Comparison of ENCODE assay signal across 22 cellular contexts in the genomic region with DNA sequence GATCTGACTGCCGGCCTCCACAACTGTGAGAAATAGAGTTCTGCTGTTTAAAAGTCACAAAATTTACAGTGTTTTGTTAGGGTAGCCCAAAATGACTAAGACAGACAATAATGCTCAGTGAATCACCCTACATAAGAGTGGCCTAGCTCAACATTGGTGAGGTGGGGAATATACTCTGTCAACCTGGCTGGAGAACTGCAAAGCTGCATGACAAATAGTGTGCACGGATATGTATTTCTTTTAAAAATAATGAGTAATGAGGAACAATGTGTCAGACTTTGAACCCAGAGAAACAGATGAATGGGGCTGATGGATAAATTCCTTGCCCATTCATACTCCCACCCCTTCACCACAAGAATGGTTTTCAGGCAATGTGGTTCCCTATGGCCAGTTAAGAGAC.
A peak's percentile ranks its signal among the peaks of the same experiment; 100 is the strongest.
DNase-seq lines count a peak whose midpoint lies in the region; ATAC-seq and TF ChIP-seq lines count a peak whose summit lies in the region.
"Had no signal": no experiment of that assay in that cellular context is flagged by ENCODE, and none has a peak within 500 bp of the region (broad histone marks: within the 10 kb centered on the region; RNA-seq: fewer than 3 reads in every experiment).

No MANE protein-coding gene starts in this region.

- no peaks in the 10 kb centered on the region for H3K4me1 ChIP-seq in Caco-2
- H3K4me1 ChIP-seq: esophagus squamous epithelium, right lobe of liver, tibial nerve had no signal

- TF ChIP-seq CTCF in Caco-2 (IDR thresholded peaks at IDR 0.05; ENCODE audit: insufficient read depth in 1 of 2, low read depth in 1 of 2, low read length in 1 of 2, severe bottlenecking in 1 of 2, unreplicated experiment in 1 of 2) (no peak), WERI-Rb-1 (IDR thresholded peaks at IDR 0.05; ENCODE audit: low read depth, low read length) (no peak)

- H3K4me1 Mint-ChIP-seq in activated CD4-positive, alpha-beta T cell treated with anti-CD3 and anti-CD28 coated beads for 36 hours, result no peaks in the 10 kb centered on the region
- H3K4me1 Mint-ChIP-seq in Caco-2 (ENCODE audit: low read depth, unreplicated experiment), result no peaks in the 10 kb centered on the region
- H3K4me1 Mint-ChIP-seq: stimulated activated naive CD8-positive, alpha-beta T cell treated with anti-CD3 and anti-CD28 coated beads, Interleukin-15, amount 100 ng/mL, for 72 hours had no signal

- H3K27me3 ChIP-seq in Caco-2 (replicated peaks; ENCODE audit: control insufficient read depth, insufficient read depth, low read length) (no peaks in the 10 kb centered on the region), WERI-Rb-1 (ENCODE audit: insufficient read depth, low read depth, severe bottlenecking) (no peaks in the 10 kb centered on the region)
- H3K27me3 ChIP-seq: esophagus squamous epithelium, right lobe of liver, tibial nerve had no signal

- POLR2A ChIA-PET in activated CD4-positive, alpha-beta T cell treated with anti-CD3 and anti-CD28 coated beads for 36 hours (lab: Charles Lee), result no interaction called here
- POLR2A ChIA-PET in Caco-2 (lab: Charles Lee), result no interaction called here

- H3K36me3 ChIP-seq in Caco-2 (ENCODE audit: control insufficient read depth, insufficient read depth, low read length) (no peaks in the 10 kb centered on the region), WERI-Rb-1 (no peaks in the 10 kb centered on the region)
- H3K36me3 ChIP-seq: esophagus squamous epithelium, right lobe of liver, tibial nerve had no signal

- H3K9me3 ChIP-seq in Caco-2, result no peaks in the 10 kb centered on the region
- peaks cover 8% of the 10 kb centered on the region for H3K9me3 ChIP-seq in WERI-Rb-1 (ENCODE audit: severe bottlenecking)
- H3K9me3 ChIP-seq: esophagus squamous epithelium, right lobe of liver had no signal

- DNase-seq in Daoy (ENCODE audit: low read depth) (peak; percentile 55), HT1080 (ENCODE audit: low read depth) (peak; percentile 92), astrocyte of the hippocampus (ENCODE audit: low read depth, low spot score) (peak; percentile 23), kidney tubule cell (ENCODE audit: low spot score) (peak; percentile 1), Caco-2 (no peak), RPMI8226 (no peak), WERI-Rb-1 (no peak)
- no peak for DNase-seq in activated CD4-positive, alpha-beta T cell treated with anti-CD3 and anti-CD28 coated beads for 36 hours
- DNase-seq: activated gamma-delta T cell; activated T-cell treated with anti-CD3 and anti-CD28 coated beads, Interleukin-2, amount 50 U/mL, for 1 hour; CD4-positive, alpha-beta T cell; esophagus squamous epithelium; GF-D8; MM.1S; NCI-H1417; NCI-H446; right lobe of liver; stimulated activated CD4-positive, alpha-beta T cell treated with anti-CD3 and anti-CD28 coated beads, Interleukin-15, amount 100 ng/mL, for 24 hours; stimulated activated naive CD8-positive, alpha-beta T cell treated with anti-CD3 and anti-CD28 coated beads, Interleukin-15, amount 100 ng/mL, for 72 hours; T-helper 1 cell had no signal

- no TSS peak for BruUV-seq in Caco-2 (replicated peaks; lab: Mats Ljungman, UMichigan)

- H3K9me3 Mint-ChIP-seq in activated CD4-positive, alpha-beta T cell treated with anti-CD3 and anti-CD28 coated beads for 36 hours (ENCODE audit: low read depth), result peaks cover 3% of the 10 kb centered on the region
- peaks cover 27% of the 10 kb centered on the region for H3K9me3 Mint-ChIP-seq in Caco-2 (ENCODE audit: unreplicated experiment)

- CTCF ChIA-PET in activated CD4-positive, alpha-beta T cell treated with anti-CD3 and anti-CD28 coated beads for 36 hours (lab: Charles Lee), result interaction anchor here (0.8 kb wide), 1 partner anchor 138 kb away, joined by 3 read pairs; no protein-coding TSS in a partner anchor
- CTCF ChIA-PET in Caco-2 (lab: Charles Lee), result no interaction called here

- H3K27ac Mint-ChIP-seq in activated CD4-positive, alpha-beta T cell treated with anti-CD3 and anti-CD28 coated beads for 36 hours, result no peak overlapping the region
- no peak overlapping the region for H3K27ac Mint-ChIP-seq in Caco-2 (ENCODE audit: unreplicated experiment)
- H3K27ac Mint-ChIP-seq: brain; CD4-positive, alpha-beta T cell; stimulated activated naive CD8-positive, alpha-beta T cell treated with anti-CD3 and anti-CD28 coated beads, Interleukin-15, amount 100 ng/mL, for 72 hours had no signal

- no peak overlapping the region for H3K4me3 ChIP-seq in Caco-2 (ENCODE audit: low read depth, low read length)
- H3K4me3 ChIP-seq in WERI-Rb-1 (ENCODE audit: low read depth, low read length), result no peak overlapping the region
- H3K4me3 ChIP-seq: esophagus squamous epithelium, right lobe of liver, tibial nerve had no signal

- no peak overlapping the region for H3K4me3 Mint-ChIP-seq in activated CD4-positive, alpha-beta T cell treated with anti-CD3 and anti-CD28 coated beads for 36 hours
- H3K4me3 Mint-ChIP-seq in Caco-2 (ENCODE audit: unreplicated experiment), result no peak overlapping the region
- H3K4me3 Mint-ChIP-seq: brain; CD4-positive, alpha-beta T cell; stimulated activated naive CD8-positive, alpha-beta T cell treated with anti-CD3 and anti-CD28 coated beads, Interleukin-15, amount 100 ng/mL, for 72 hours had no signal

- intact Hi-C loops in activated CD4-positive, alpha-beta T cell treated with anti-CD3 and anti-CD28 coated beads for 36 hours (cut with DNase I, micrococcal nuclease), result no loop called here
- intact Hi-C loops in Caco-2 (cut with micrococcal nuclease; ENCODE audit: unreplicated experiment), result no loop called here

- H3K36me3 Mint-ChIP-seq in activated CD4-positive, alpha-beta T cell treated with anti-CD3 and anti-CD28 coated beads for 36 hours (ENCODE audit: low read depth), result no peaks in the 10 kb centered on the region
- no peaks in the 10 kb centered on the region for H3K36me3 Mint-ChIP-seq in Caco-2 (ENCODE audit: insufficient read depth, unreplicated experiment)
- H3K36me3 Mint-ChIP-seq: brain had no signal

- H3K27me3 Mint-ChIP-seq in activated CD4-positive, alpha-beta T cell treated with anti-CD3 and anti-CD28 coated beads for 36 hours, result peaks cover 12% of the 10 kb centered on the region
- peaks cover 3% of the 10 kb centered on the region for H3K27me3 Mint-ChIP-seq in Caco-2 (ENCODE audit: insufficient read depth, unreplicated experiment)
- H3K27me3 Mint-ChIP-seq: brain; stimulated activated naive CD8-positive, alpha-beta T cell treated with anti-CD3 and anti-CD28 coated beads, Interleukin-15, amount 100 ng/mL, for 72 hours had no signal

- H3K27ac ChIP-seq in WERI-Rb-1, result no peak overlapping the region
- H3K27ac ChIP-seq: esophagus squamous epithelium, right lobe of liver, tibial nerve had no signal

- ATAC-seq in activated CD4-positive, alpha-beta T cell treated with anti-CD3 and anti-CD28 coated beads for 36 hours, result no peak
- ATAC-seq: right lobe of liver; stimulated activated naive CD8-positive, alpha-beta T cell treated with anti-CD3 and anti-CD28 coated beads, Interleukin-15, amount 100 ng/mL, for 72 hours had no signal

Comparison
In these comparisons a context has a peak if more than half of its experiments do, and no peak if none do; other contexts are left out.
1. DNase-seq: peak in Daoy (single experiment), HT1080 (single experiment), astrocyte of the hippocampus (single experiment) and kidney tubule cell (single experiment); none in activated CD4-positive, alpha-beta T cell treated with anti-CD3 and anti-CD28 coated beads for 36 hours (single experiment), Caco-2 (0 of 2), RPMI8226 (single experiment) and WERI-Rb-1 (single experiment).